In the genomic region with DNA sequence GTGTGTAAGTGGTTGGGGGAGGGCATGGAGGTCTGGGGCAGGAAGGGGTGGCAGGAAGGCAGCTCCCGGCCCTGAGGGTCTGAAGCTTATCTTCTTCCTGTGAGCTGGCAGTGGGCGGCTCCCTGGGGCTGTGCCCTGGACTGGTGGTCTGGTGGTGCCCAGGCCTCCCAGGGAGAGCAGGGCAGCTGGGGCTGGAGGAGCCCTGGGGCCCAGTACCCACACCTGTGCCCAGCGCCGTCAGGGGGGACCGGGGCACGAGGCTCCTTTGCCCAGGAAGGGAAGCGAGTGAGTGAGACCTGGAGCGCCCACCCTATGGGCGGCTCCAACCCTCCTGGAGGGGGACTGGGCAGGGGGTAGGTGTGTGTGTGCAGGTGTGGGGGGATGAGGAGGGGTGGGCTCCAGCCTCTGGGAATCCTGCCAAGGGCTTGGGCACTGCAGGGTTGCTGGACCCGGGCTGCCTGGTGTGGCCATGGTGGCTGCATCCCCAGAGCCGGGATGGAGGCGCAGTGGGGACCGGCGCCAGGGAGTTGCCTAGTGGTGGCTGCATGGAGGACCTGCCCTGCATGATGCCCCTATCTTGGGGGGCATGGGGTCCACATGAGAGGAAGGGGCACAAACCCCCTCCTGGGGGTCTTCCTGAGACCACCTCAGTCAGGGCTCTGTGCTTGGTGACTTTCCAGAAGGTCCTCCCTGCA, we compare ENCODE assay signal across 11 cellular contexts.
DNase-seq lines count a peak whose midpoint lies in the region; ATAC-seq and TF ChIP-seq lines count a peak whose summit lies in the region.
"Had no signal": no experiment of that assay in that cellular context is flagged by ENCODE, and none has a peak within 500 bp of the region (broad histone marks: within the 10 kb centered on the region; RNA-seq: fewer than 3 reads in every experiment).

No MANE protein-coding gene starts in this region.

- H3K27me3 Mint-ChIP-seq in T-helper 17 cell = peaks cover 53% of the 10 kb centered on the region
- no peaks in the 10 kb centered on the region for H3K27me3 Mint-ChIP-seq in endodermal cell (ENCODE audit: insufficient read depth)
- no peaks in the 10 kb centered on the region for H3K27me3 Mint-ChIP-seq in HFFc6 (ENCODE audit: insufficient read depth)

- H3K27me3 ChIP-seq in H7 (ENCODE audit: control insufficient read depth, insufficient read depth, low read length) (no peaks in the 10 kb centered on the region), endodermal cell (ENCODE audit: control insufficient read depth, insufficient read depth, low read length, poor library complexity, severe bottlenecking) (no peaks in the 10 kb centered on the region), trophoblast cell (ENCODE audit: insufficient read depth, low read length) (no peaks in the 10 kb centered on the region), neuronal stem cell (ENCODE audit: control insufficient read depth in 3 of 3, insufficient read depth in 3 of 3, low read depth in 1 of 3, low read length in 3 of 3) (peaks cover 0 to 49% (median 0%) of the 10 kb centered on the region in 3 experiments)

- H3K14ac ChIP-seq in trophoblast cell (ENCODE audit: low read length) = no peak overlapping the region
- no peak overlapping the region for H3K14ac ChIP-seq in neuronal stem cell (ENCODE audit: low read length)

- H3K4me3 ChIP-seq in H7 (ENCODE audit: insufficient read depth, low read depth, low read length) = no peak overlapping the region
- no peak overlapping the region for H3K4me3 ChIP-seq in endodermal cell (ENCODE audit: low read length)
- H3K4me3 ChIP-seq in trophoblast cell (ENCODE audit: low read depth, low read length) = peak overlapping the region; percentile 8
- H3K4me3 ChIP-seq in neuronal stem cell (ENCODE audit: low read length in 2 of 2) = peak overlapping the region in 1 of 2 donors; percentile 4
- H3K4me3 ChIP-seq: breast epithelium had no signal

- H3K79me1 ChIP-seq in trophoblast cell (ENCODE audit: low read length) (no peaks in the 10 kb centered on the region), neuronal stem cell (ENCODE audit: low read depth, low read length) (no peaks in the 10 kb centered on the region)

- H3K4me3 Mint-ChIP-seq in T-helper 17 cell = no peak overlapping the region
- no peak overlapping the region for H3K4me3 Mint-ChIP-seq in endodermal cell
- H3K4me3 Mint-ChIP-seq in HFFc6 = no peak overlapping the region
- H3K4me3 Mint-ChIP-seq: CD4-positive, alpha-beta T cell had no signal

- H3K36me3 ChIP-seq in H7 (replicated peaks; ENCODE audit: control insufficient read depth, insufficient read depth, low read length) (no peaks in the 10 kb centered on the region), endodermal cell (ENCODE audit: control insufficient read depth, insufficient read depth, low read length) (no peaks in the 10 kb centered on the region), trophoblast cell (ENCODE audit: control insufficient read depth in 1 of 2, insufficient read depth in 2 of 2, low read length in 2 of 2) (no peaks in the 10 kb centered on the region), neuronal stem cell (replicated peaks in 1 of 2; ENCODE audit: control insufficient read depth in 2 of 2, insufficient read depth in 2 of 2, low read length in 2 of 2) (no peaks in the 10 kb centered on the region)
- H3K36me3 ChIP-seq: breast epithelium had no signal

- no peak overlapping the region for H2AK5ac ChIP-seq in trophoblast cell (ENCODE audit: low read length)
- H2AK5ac ChIP-seq in neuronal stem cell (ENCODE audit: low read depth, low read length) = no peak overlapping the region

- H3K9me3 Mint-ChIP-seq in endodermal cell = peaks cover 88% of the 10 kb centered on the region
- H3K9me3 Mint-ChIP-seq in HFFc6 = peaks cover 38% of the 10 kb centered on the region
- H3K9me3 Mint-ChIP-seq: CD4-positive, alpha-beta T cell had no signal

- no peak overlapping the region for H3K9ac ChIP-seq in endodermal cell (ENCODE audit: extremely low read depth, low read length, poor library complexity, severe bottlenecking)
- no peak overlapping the region for H3K9ac ChIP-seq in trophoblast cell (ENCODE audit: low read length)
- H3K9ac ChIP-seq in neuronal stem cell (ENCODE audit: low read depth, low read length, poor library complexity) = no peak overlapping the region

- H3K4me1 ChIP-seq in endodermal cell (ENCODE audit: control insufficient read depth, insufficient read depth, low read length) = no peaks in the 10 kb centered on the region
- H3K4me1 ChIP-seq in trophoblast cell (ENCODE audit: control insufficient read depth in 1 of 2, insufficient read depth in 2 of 2, low read length in 2 of 2) = no peaks in the 10 kb centered on the region
- H3K4me1 ChIP-seq in neuronal stem cell (ENCODE audit: control insufficient read depth in 2 of 2, insufficient read depth in 1 of 2, low read depth in 1 of 2, low read length in 2 of 2) = no peaks in the 10 kb centered on the region
- H3K4me1 ChIP-seq: breast epithelium had no signal

- H2BK12ac ChIP-seq in trophoblast cell (ENCODE audit: low read length) = no peak overlapping the region
- H2BK12ac ChIP-seq in neuronal stem cell (ENCODE audit: low read length) = no peak overlapping the region

- H3K36me3 Mint-ChIP-seq in T-helper 17 cell (ENCODE audit: low read depth) (peaks cover 3% of the 10 kb centered on the region), endodermal cell (ENCODE audit: low read depth) (no peaks in the 10 kb centered on the region), HFFc6 (ENCODE audit: low read depth) (no peaks in the 10 kb centered on the region; the same call in 1 of the 2 replicates)

- H4K12ac ChIP-seq in trophoblast cell (ENCODE audit: low read depth, low read length) = no peak overlapping the region

- no peak overlapping the region for H4K8ac ChIP-seq in trophoblast cell (ENCODE audit: low read depth, low read length)
- no peak overlapping the region for H4K8ac ChIP-seq in neuronal stem cell (ENCODE audit: low read depth, low read length)

- H4K91ac ChIP-seq in trophoblast cell (ENCODE audit: low read depth, low read length) (no peak overlapping the region), neuronal stem cell (ENCODE audit: low read depth, low read length, poor library complexity) (no peak overlapping the region)

- H3K4me2 ChIP-seq in trophoblast cell (ENCODE audit: low read length) (no peak overlapping the region), neuronal stem cell (ENCODE audit: insufficient read depth, low read length, poor library complexity, severe bottlenecking) (no peak overlapping the region)

- H3K79me2 ChIP-seq in trophoblast cell (ENCODE audit: control insufficient read depth, insufficient read depth, low read length, poor library complexity) = no peaks in the 10 kb centered on the region

- H2BK15ac ChIP-seq in neuronal stem cell (ENCODE audit: low read length) = no peak overlapping the region

- H3K27ac ChIP-seq in endodermal cell (ENCODE audit: low read depth, low read length) (no peak overlapping the region), trophoblast cell (ENCODE audit: low read depth, low read length) (no peak overlapping the region), neuronal stem cell (replicated peaks; ENCODE audit: low read length) (no peak overlapping the region)
- H3K27ac ChIP-seq: breast epithelium had no signal

- no peak overlapping the region for H3K27ac Mint-ChIP-seq in T-helper 17 cell
- no peak overlapping the region for H3K27ac Mint-ChIP-seq in endodermal cell
- no peak overlapping the region for H3K27ac Mint-ChIP-seq in HFFc6
- H3K27ac Mint-ChIP-seq: CD4-positive, alpha-beta T cell had no signal

- H3K23ac ChIP-seq in trophoblast cell (ENCODE audit: low read length) = no peak overlapping the region
- no peak overlapping the region for H3K23ac ChIP-seq in neuronal stem cell (ENCODE audit: low read depth, low read length, poor library complexity)

- TF ChIP-seq CTCF in endodermal cell (conservative IDR thresholded peaks at IDR 0.05) (no peak), HFFc6 (IDR thresholded peaks at IDR 0.05) (no peak)

- H3K18ac ChIP-seq in trophoblast cell (ENCODE audit: low read length) (no peak overlapping the region), neuronal stem cell (ENCODE audit: low read length) (no peak overlapping the region)

- WGBS in endodermal cell (ENCODE audit: insufficient coverage in 1 of 2, insufficient read length in 1 of 2), 2 experiments = 89 to 96% methylated on average over 5 to 14 of the region's 14 CpGs
- WGBS in trophoblast cell (ENCODE audit: extremely low coverage, insufficient coverage, insufficient read length) = no CpG with 5 or more reads among the region's 14 CpGs
- WGBS in neuronal stem cell (ENCODE audit: extremely low coverage in 2 of 2, insufficient read length in 2 of 2, insufficient replicate concordance in 1 of 2), 2 donors = no CpG with 5 or more reads among the region's 14 CpGs

- H3K4me1 Mint-ChIP-seq in T-helper 17 cell (peaks cover 2% of the 10 kb centered on the region), endodermal cell (no peaks in the 10 kb centered on the region), HFFc6 (ENCODE audit: low read depth) (no peaks in the 10 kb centered on the region)

- H2AFZ ChIP-seq in trophoblast cell (ENCODE audit: insufficient read depth, low read length, poor library complexity) (no peak overlapping the region), neuronal stem cell (ENCODE audit: low read length) (no peak overlapping the region)

- no peak overlapping the region for H3K4ac ChIP-seq in trophoblast cell (ENCODE audit: low read depth, low read length)
- no peak overlapping the region for H3K4ac ChIP-seq in neuronal stem cell (ENCODE audit: low read length)

- H3K9me3 ChIP-seq in T-helper 17 cell (ENCODE audit: control insufficient read depth, low read length, poor library complexity, severe bottlenecking) (no peaks in the 10 kb centered on the region), endodermal cell (ENCODE audit: control insufficient read depth, low read length) (peaks cover 18% of the 10 kb centered on the region), trophoblast cell (ENCODE audit: insufficient read depth, low read depth, low read length) (peaks cover 65% of the 10 kb centered on the region), neuronal stem cell (replicated peaks in 1 of 2; ENCODE audit: control insufficient read depth in 2 of 2, insufficient read depth in 1 of 2, low read depth in 1 of 2, low read length in 2 of 2) (peaks cover 0 to 57% of the 10 kb centered on the region in 2 donors)

- no peak for ATAC-seq in T-helper 17 cell
- no peak for ATAC-seq in GM21423 (IDR thresholded peaks at IDR 0.05; ENCODE audit: unreplicated experiment)

- H2BK120ac ChIP-seq in trophoblast cell (ENCODE audit: insufficient read depth, low read length, poor library complexity) (no peak overlapping the region), neuronal stem cell (ENCODE audit: low read depth, low read length) (no peak overlapping the region)

- H2BK5ac ChIP-seq in trophoblast cell (ENCODE audit: low read depth, low read length, poor library complexity) = no peak overlapping the region
- H2BK5ac ChIP-seq in neuronal stem cell (ENCODE audit: low read length) = no peak overlapping the region

- DNase-seq in H7 (peak; percentile 38), T-helper 17 cell (peak; percentile 2 to 6 (median 6)), endodermal cell (peak; percentile 17), trophoblast cell (no peak), HFFc6 (no peak), neuronal stem cell (ENCODE audit: low spot score) (no peak)
- no peak for DNase-seq in effector CD8-positive, alpha-beta T cell (lab: John Stamatoyannopoulos, UW)
- DNase-seq: mesenchymal stem cell had no signal

Comparison
In these comparisons a context has a peak if more than half of its experiments do, and no peak if none do; other contexts are left out.
1. DNase-seq: peak in H7 (single experiment), T-helper 17 cell (3 of 3) and endodermal cell (single experiment); none in trophoblast cell (0 of 2), HFFc6 (single experiment), effector CD8-positive, alpha-beta T cell (single experiment) and neuronal stem cell (single experiment).